In genomic region chr1:40694353-40694874, GRCh38 we compare ENCODE assay signal across 1 cellular context.
TF ChIP-seq lines count a peak whose summit lies in the region.

No MANE protein-coding gene starts in this region.

TF ChIP-seq in WTC11, 78 proteins besides CTCF, POLR2A, EP300 and RAD21 (continued from another document):
- TF ChIP-seq ARID4B (CRISPR knock-in tag; IDR thresholded peaks at IDR 0.05; ENCODE audit: borderline replicate concordance) (no peak), CDX4 (CRISPR knock-in tag; IDR thresholded peaks at IDR 0.05; ENCODE audit: borderline replicate concordance) (no peak), CBFB (CRISPR knock-in tag; IDR thresholded peaks at IDR 0.05; ENCODE audit: low read depth) (no peak), HMGXB4 (CRISPR knock-in tag; IDR thresholded peaks at IDR 0.05) (no peak), FOXP4 (CRISPR knock-in tag; IDR thresholded peaks at IDR 0.05) (no peak), CREM (CRISPR knock-in tag; IDR thresholded peaks at IDR 0.05) (no peak), PRDM15 (CRISPR knock-in tag; IDR thresholded peaks at IDR 0.05) (no peak), NR3C1 (CRISPR knock-in tag; conservative IDR thresholded peaks at IDR 0.05; ENCODE audit: low read depth) (no peak), SMAD4 (CRISPR knock-in tag; IDR thresholded peaks at IDR 0.05) (no peak), ZNF281 (CRISPR knock-in tag; IDR thresholded peaks at IDR 0.05) (no peak), ATF2 (CRISPR knock-in tag; IDR thresholded peaks at IDR 0.05; ENCODE audit: borderline replicate concordance, low read depth) (no peak)
